19 cellular contexts compared by ENCODE assay signal in the genomic region with DNA sequence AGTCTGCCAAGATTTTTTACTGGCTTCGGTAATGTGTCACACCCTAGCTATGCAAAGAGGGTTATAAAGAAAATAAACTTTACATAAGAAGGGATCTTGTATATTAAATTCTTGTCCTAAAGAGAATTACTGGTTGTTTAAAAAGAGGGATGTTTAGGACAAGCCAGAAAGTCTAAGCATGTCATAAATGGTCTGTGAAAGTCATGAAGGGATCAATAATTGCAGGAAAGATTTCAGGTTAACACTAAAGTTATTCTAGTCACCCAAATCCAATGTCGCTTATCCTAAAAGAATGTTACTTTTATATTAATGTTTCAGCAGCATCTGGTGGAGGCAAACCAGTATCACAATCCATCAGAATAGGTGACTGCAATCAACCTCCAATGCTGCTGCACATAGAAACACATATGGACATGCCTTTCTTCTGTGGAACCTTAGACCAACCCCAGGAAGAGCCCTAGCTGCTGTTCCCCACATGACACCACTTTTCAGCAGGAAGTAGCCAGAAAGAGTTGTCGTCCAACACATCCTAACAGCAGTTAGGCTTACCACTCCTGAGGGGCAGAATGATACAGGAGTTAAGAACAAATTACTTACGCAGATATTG.
DNase-seq lines count a peak whose midpoint lies in the region; TF ChIP-seq lines count a peak whose summit lies in the region.
"Had no signal": no experiment of that assay in that cellular context is flagged by ENCODE, and none has a peak within 500 bp of the region (broad histone marks: within the 10 kb centered on the region; RNA-seq: fewer than 3 reads in every experiment).

No MANE protein-coding gene starts in this region.

- H3K27ac ChIP-seq in endodermal cell (ENCODE audit: low read depth, low read length) (no peak overlapping the region), neural progenitor cell (no peak overlapping the region), thyroid gland (no peak overlapping the region)
- H3K27ac ChIP-seq: BLaER1 treated with 17β-estradiol and CSF1 and Interleukin-3, amounts not matched to agents 10 nM and 100 nM; SK-N-MC had no signal

- H3K27me3 Mint-ChIP-seq in endodermal cell (ENCODE audit: insufficient read depth) = no peaks in the 10 kb centered on the region
- H3K27me3 Mint-ChIP-seq in neural progenitor cell (ENCODE audit: insufficient read depth, low read depth) = peaks cover 3% of the 10 kb centered on the region
- H3K27me3 Mint-ChIP-seq: CD8-positive, alpha-beta memory T cell had no signal

- H3K36me3 ChIP-seq in endodermal cell (ENCODE audit: control insufficient read depth, insufficient read depth, low read length) (no peaks in the 10 kb centered on the region), neural progenitor cell (no peaks in the 10 kb centered on the region), thyroid gland (no peaks in the 10 kb centered on the region)

- no peak for TF ChIP-seq POLR2A in thyroid gland (IDR thresholded peaks at IDR 0.05)

- H3K4me1 ChIP-seq in endodermal cell (ENCODE audit: control insufficient read depth, insufficient read depth, low read length) (no peaks in the 10 kb centered on the region), neural progenitor cell (no peaks in the 10 kb centered on the region), thyroid gland (peaks cover 0 to 8% of the 10 kb centered on the region in 2 donors)
- H3K4me1 ChIP-seq: BLaER1 treated with 17β-estradiol and CSF1 and Interleukin-3, amounts not matched to agents 10 nM and 100 nM had no signal

- no peak for TF ChIP-seq CTCF in endodermal cell (conservative IDR thresholded peaks at IDR 0.05)
- no peak for TF ChIP-seq CTCF in neural progenitor cell (IDR thresholded peaks at IDR 0.05)
- TF ChIP-seq CTCF in thyroid gland (IDR thresholded peaks at IDR 0.05) = no peak

- intact Hi-C loops in thyroid gland (cut with DNase I) = no loop called here

- H3K4me3 Mint-ChIP-seq in endodermal cell (no peak overlapping the region), neural progenitor cell (no peak overlapping the region)
- H3K4me3 Mint-ChIP-seq: CD8-positive, alpha-beta memory T cell had no signal

- H3K9me3 Mint-ChIP-seq in endodermal cell = peaks cover 73% of the 10 kb centered on the region
- H3K9me3 Mint-ChIP-seq in neural progenitor cell = peaks cover 21% of the 10 kb centered on the region

- H2AFZ ChIP-seq in neural progenitor cell (replicated peaks) = no peak overlapping the region

- no peak overlapping the region for H3K9ac ChIP-seq in endodermal cell (ENCODE audit: extremely low read depth, low read length, poor library complexity, severe bottlenecking)
- no peak overlapping the region for H3K9ac ChIP-seq in neural progenitor cell
- H3K9ac ChIP-seq: BLaER1 treated with 17β-estradiol and CSF1 and Interleukin-3, amounts not matched to agents 10 nM and 100 nM had no signal

- peaks cover 20% of the 10 kb centered on the region for H3K36me3 Mint-ChIP-seq in endodermal cell (ENCODE audit: low read depth)
- peaks cover 4% of the 10 kb centered on the region for H3K36me3 Mint-ChIP-seq in neural progenitor cell

- H3K4me1 Mint-ChIP-seq in endodermal cell = no peaks in the 10 kb centered on the region
- no peaks in the 10 kb centered on the region for H3K4me1 Mint-ChIP-seq in neural progenitor cell
- H3K4me1 Mint-ChIP-seq: CD8-positive, alpha-beta memory T cell had no signal

- H3K9me3 ChIP-seq in endodermal cell (ENCODE audit: control insufficient read depth, low read length) (peaks cover 62% of the 10 kb centered on the region), neural progenitor cell (ENCODE audit: low read depth) (peaks cover 36% of the 10 kb centered on the region), thyroid gland (no peaks in the 10 kb centered on the region)

- peak overlapping the region; percentile 5 for H3K4me3 ChIP-seq in endodermal cell (ENCODE audit: low read length)
- no peak overlapping the region for H3K4me3 ChIP-seq in neural progenitor cell
- no peak overlapping the region for H3K4me3 ChIP-seq in thyroid gland (replicated peaks in 1 of 3)
- H3K4me3 ChIP-seq: SK-N-MC had no signal

- H3K79me2 ChIP-seq in neural progenitor cell (ENCODE audit: low read depth) = no peaks in the 10 kb centered on the region

- DNase-seq in DMS53 (lab: John Stamatoyannopoulos, UW) (peak; percentile 28), DMS53 treated with DMSO at 0.1 percent for 48 hours (lab: John Stamatoyannopoulos, UW; ENCODE audit: unreplicated experiment) (no peak), LHCN-M2 (ENCODE audit: low read depth) (peak; percentile 20), endodermal cell (no peak), neural progenitor cell (ENCODE audit: low spot score) (peak; percentile 17), HK-2 (ENCODE audit: unreplicated experiment) (no peak), thyroid gland (no peak), NCI-H2196 (lab: John Stamatoyannopoulos, UW; ENCODE audit: unreplicated experiment) (no peak)
- DNase-seq: 8988T; CD8-positive, alpha-beta memory T cell; H7; IMR-90; NCI-H1436; NCI-H2029; NCI-H2171 treated with DMSO at 0.1 percent for 48 hours; NCI-H510A; Right ventricle myocardium superior had no signal

- WGBS in endodermal cell (ENCODE audit: insufficient coverage in 1 of 2, insufficient read length in 1 of 2), 2 experiments = 92 to 97% methylated on average over 4 of the region's 4 CpGs
- WGBS in thyroid gland, 2 donors = 97 to 100% methylated on average over 4 of the region's 4 CpGs

- no peaks in the 10 kb centered on the region for H3K27me3 ChIP-seq in endodermal cell (ENCODE audit: control insufficient read depth, insufficient read depth, low read length, poor library complexity, severe bottlenecking)
- H3K27me3 ChIP-seq in neural progenitor cell = no peaks in the 10 kb centered on the region
- no peaks in the 10 kb centered on the region for H3K27me3 ChIP-seq in thyroid gland
- H3K27me3 ChIP-seq: BLaER1 treated with 17β-estradiol and CSF1 and Interleukin-3, amounts not matched to agents 10 nM and 100 nM had no signal

- H3K27ac Mint-ChIP-seq in endodermal cell = no peak overlapping the region
- H3K27ac Mint-ChIP-seq in neural progenitor cell = no peak overlapping the region

- no peak overlapping the region for H3K4me2 ChIP-seq in neural progenitor cell
- H3K4me2 ChIP-seq: BLaER1 treated with 17β-estradiol and CSF1 and Interleukin-3, amounts not matched to agents 10 nM and 100 nM had no signal

- H3F3A ChIP-seq in neural progenitor cell (ENCODE audit: low read depth) = no peaks in the 10 kb centered on the region

- no peaks in the 10 kb centered on the region for H4K20me1 ChIP-seq in neural progenitor cell (ENCODE audit: low read depth)
- H4K20me1 ChIP-seq: BLaER1 treated with 17β-estradiol and CSF1 and Interleukin-3, amounts not matched to agents 10 nM and 100 nM had no signal

Comparison
In these comparisons a context has a peak if more than half of its experiments do, and no peak if none do; other contexts are left out.
1. DNase-seq: peak in DMS53 (single experiment), LHCN-M2 (single experiment) and neural progenitor cell (single experiment); none in DMS53 treated with DMSO at 0.1 percent for 48 hours (single experiment), endodermal cell (single experiment), HK-2 (single experiment), thyroid gland (0 of 2) and NCI-H2196 (single experiment).